1 cellular context compared by ENCODE assay signal in genomic region chr18:63427566-63427965, GRCh38.
TF ChIP-seq lines count a peak whose summit lies in the region.

No MANE protein-coding gene starts in this region.

TF ChIP-seq in endothelial cell of umbilical vein, 7 proteins besides CTCF, POLR2A, EP300 and RAD21 (continued from another document):
- TF ChIP-seq POLR2AphosphoS5 (IDR thresholded peaks at IDR 0.05; ENCODE audit: insufficient read depth, low read depth, low read length), result no peak
- TF ChIP-seq GATA2 (IDR thresholded peaks at IDR 0.05; ENCODE audit: insufficient read depth, insufficient read length, low read depth, low read length), result no peak
